ENCODE assay signal across 19 cellular contexts in the genomic region with DNA sequence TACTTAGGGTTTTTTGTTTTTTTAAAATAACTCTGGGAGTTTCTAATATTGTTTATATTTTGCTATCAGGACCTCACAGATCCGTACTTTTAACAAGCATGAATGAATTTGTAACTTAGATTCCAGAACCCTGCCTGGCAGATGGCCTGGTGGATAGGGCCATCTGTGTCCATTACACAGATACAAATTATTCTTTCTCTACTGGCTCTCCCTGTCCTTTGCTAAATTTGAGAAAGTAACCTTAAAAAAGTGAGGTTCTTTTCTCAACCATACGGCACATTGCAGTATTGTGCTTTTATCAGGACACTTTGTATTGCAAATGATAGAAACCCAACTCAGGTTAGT.
"Had no signal": no experiment of that assay in that cellular context is flagged by ENCODE, and none has a peak within 500 bp of the region (broad histone marks: within the 10 kb centered on the region; RNA-seq: fewer than 3 reads in every experiment).

No MANE protein-coding gene starts in this region.

- DNase-seq: activated B cell treated with CpG ODN at 0.5 μM for 24 hours; activated CD4-positive, alpha-beta T cell treated with anti-CD3 and anti-CD28 coated beads, Interleukin-2, amount 10 ng/mL, durations not matched to agents 24 days and 14 days; activated effector memory CD4-positive, alpha-beta T cell treated with anti-CD3 and anti-CD28 coated beads, Interleukin-2, amount 50 U/mL, for 16 hours; activated naive CD8-positive, alpha-beta T cell treated with anti-CD3 and anti-CD28 coated beads, Interleukin-2, amount 10 ng/mL, durations not matched to agents 7 days and 5 days; activated T-cell treated with anti-CD3 and anti-CD28 coated beads, Interleukin-2, amount 50 U/mL, for 1 hour; aorta; left ventricle myocardium superior; mesendoderm; ovary; stimulated activated CD4-positive, alpha-beta T cell treated with anti-CD3 and anti-CD28 coated beads, Interleukin-15, amount 100 ng/mL, for 24 hours; stimulated activated CD4-positive, alpha-beta T cell treated with anti-CD3 and anti-CD28 coated beads, Interleukin-4, amount 100 ng/mL, for 4 hours; T-helper 2 cell; transverse colon had no signal

- H3K27ac Mint-ChIP-seq: activated CD4-positive, alpha-beta T cell treated with anti-CD3 and anti-CD28 coated beads, Interleukin-2, amount 10 ng/mL, durations not matched to agents 24 days and 14 days; activated naive CD8-positive, alpha-beta T cell treated with anti-CD3 and anti-CD28 coated beads, Interleukin-2, amount 10 ng/mL, durations not matched to agents 7 days and 5 days had no signal

- H3K27ac ChIP-seq: ovary, transverse colon had no signal

- H3K9me3 ChIP-seq: ovary, transverse colon had no signal

- H3K27me3 ChIP-seq: ovary, transverse colon had no signal

- H3K4me3 Mint-ChIP-seq: activated B cell treated with CpG ODN at 0.5 μM for 24 hours; activated CD4-positive, alpha-beta T cell treated with anti-CD3 and anti-CD28 coated beads, Interleukin-2, amount 10 ng/mL, durations not matched to agents 24 days and 14 days; activated naive CD8-positive, alpha-beta T cell treated with anti-CD3 and anti-CD28 coated beads, Interleukin-2, amount 10 ng/mL, durations not matched to agents 7 days and 5 days; neural crest cell had no signal

- H3K4me3 ChIP-seq: ovary, transverse colon had no signal

- FAIRE-seq: bronchial epithelial cell, endothelial cell of umbilical vein, frontal cortex, keratinocyte, TTC549 had no signal

- H3K36me3 ChIP-seq: ovary, transverse colon had no signal

- H3K9me3 Mint-ChIP-seq: activated B cell treated with CpG ODN at 0.5 μM for 24 hours; activated CD4-positive, alpha-beta T cell treated with anti-CD3 and anti-CD28 coated beads, Interleukin-2, amount 10 ng/mL, durations not matched to agents 24 days and 14 days; activated naive CD8-positive, alpha-beta T cell treated with anti-CD3 and anti-CD28 coated beads, Interleukin-2, amount 10 ng/mL, durations not matched to agents 7 days and 5 days; neural crest cell had no signal

- H3K27me3 Mint-ChIP-seq: activated B cell treated with CpG ODN at 0.5 μM for 24 hours; activated CD4-positive, alpha-beta T cell treated with anti-CD3 and anti-CD28 coated beads, Interleukin-2, amount 10 ng/mL, durations not matched to agents 24 days and 14 days; activated naive CD8-positive, alpha-beta T cell treated with anti-CD3 and anti-CD28 coated beads, Interleukin-2, amount 10 ng/mL, durations not matched to agents 7 days and 5 days had no signal

- ATAC-seq: left ventricle myocardium superior had no signal
